Comparison of ENCODE assay signal across 8 cellular contexts in the genomic region with DNA sequence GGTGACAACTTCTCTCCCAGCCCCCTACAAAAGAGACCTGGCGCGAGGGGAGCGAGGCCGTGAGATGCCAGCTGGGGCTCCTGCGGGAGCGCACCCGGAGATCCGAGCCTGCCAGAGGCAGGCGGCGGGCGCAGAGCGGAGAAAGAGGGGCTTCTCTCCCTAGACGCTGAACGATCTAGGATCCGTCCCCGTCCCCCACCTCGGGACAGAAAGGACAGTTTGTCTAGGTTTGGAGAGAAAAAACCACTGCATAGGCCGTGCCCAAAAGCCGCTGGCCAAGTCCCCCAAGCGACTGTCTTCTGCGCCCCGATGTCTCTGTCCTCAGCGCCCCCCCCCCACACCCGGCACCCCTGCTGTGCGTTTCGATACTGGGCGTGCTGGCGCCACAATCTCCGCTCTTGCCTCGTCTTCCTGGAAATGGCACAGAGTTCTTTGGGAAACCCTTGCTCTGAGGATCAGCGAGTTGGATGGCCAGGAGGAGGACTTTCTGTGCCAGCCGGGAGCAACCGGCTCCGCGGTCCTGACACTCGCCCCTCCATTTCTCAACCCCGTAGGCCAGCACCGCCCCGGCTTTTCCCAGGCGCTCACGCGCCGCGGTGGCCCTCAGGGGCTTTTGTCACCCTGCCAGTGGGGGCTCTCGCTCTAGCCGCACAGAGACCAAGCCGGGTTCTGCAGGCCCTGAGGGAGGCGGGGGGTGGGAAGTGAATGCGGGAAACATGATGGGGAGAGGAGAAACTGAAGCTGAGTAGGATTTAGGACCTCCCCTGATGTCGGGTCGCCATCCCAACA. TPM values are rescaled to one million over a fixed set of nuclear protein-coding genes. Genes with fewer than 3 reads are reported as not detected.
A peak's percentile ranks its signal among the peaks of the same experiment; 100 is the strongest.
DNase-seq lines count a peak whose midpoint lies in the region; ATAC-seq and TF ChIP-seq lines count a peak whose summit lies in the region.

No MANE protein-coding gene starts in this region.

- peak; percentile 26; the same call in 1 of the 2 replicates for ATAC-seq in Panc1
- ATAC-seq in psoas muscle = peak in 1 of 4 donors; percentile 33

- H3K36me3 ChIP-seq in GM06990 (ENCODE audit: control insufficient read depth, insufficient read depth, low read length) (no peaks in the 10 kb centered on the region; the same call in 1 of the 2 replicates), Panc1 (ENCODE audit: control insufficient read depth, insufficient read depth, low read length) (no peaks in the 10 kb centered on the region), psoas muscle (ENCODE audit: insufficient read depth in 1 of 2, low read depth in 1 of 2) (no peaks in the 10 kb centered on the region)

- H3K27me3 ChIP-seq in GM06990 (replicated peaks; ENCODE audit: control insufficient read depth, insufficient read depth, low read length) = no peaks in the 10 kb centered on the region
- H3K27me3 ChIP-seq in Panc1 (ENCODE audit: control insufficient read depth, insufficient read depth, low read length) = no peaks in the 10 kb centered on the region
- peaks cover 0 to 66% (median 16%) of the 10 kb centered on the region in 3 donors for H3K27me3 ChIP-seq in psoas muscle (ENCODE audit: insufficient read depth in 3 of 3, low read length in 2 of 3)

- POLR2A ChIA-PET in Panc1 (lab: Charles Lee) = interaction anchor here (0.6 to 0.7 kb wide), 2 partner anchors 33 to 181 kb away, joined by 5 to 14 read pairs; no protein-coding TSS in a partner anchor

- intact Hi-C loops in Panc1 (cut with micrococcal nuclease; ENCODE audit: unreplicated experiment) = no loop called here
- intact Hi-C loops in psoas muscle (cut with DNase I) = no loop called here

- H3K27ac ChIP-seq in Panc1 (ENCODE audit: low read length) (peak overlapping the region; percentile 25; the same call in 1 of the 2 replicates), psoas muscle (no peak overlapping the region)

- H3K4me1 ChIP-seq in Panc1 (ENCODE audit: control insufficient read depth, insufficient read depth, low read length) (peaks cover 18% of the 10 kb centered on the region), psoas muscle (peaks cover 4% of the 10 kb centered on the region)

- WGBS in psoas muscle, 3 donors = 0 to 2% (median 1%) methylated on average over 48 to 51 of the region's 51 CpGs

- BruUV-seq in Panc1 (replicated peaks; lab: Mats Ljungman, UMichigan) = no TSS peak

- in situ Hi-C loops in Panc1 (cut with HindIII; ENCODE audit: low pct_unique_long_range_greater_than_20kb, low sequenced_read_pairs) = no loop called here

- TF ChIP-seq CTCF in GM06990 (IDR thresholded peaks at IDR 0.05; ENCODE audit: insufficient read depth, low read length, poor library complexity, severe bottlenecking) (no peak), Panc1 (IDR thresholded peaks at IDR 0.05) (no peak), fibroblast of villous mesenchyme (IDR thresholded peaks at IDR 0.05; ENCODE audit: insufficient read depth, low read depth, low read length) (no peak), psoas muscle (IDR thresholded peaks at IDR 0.05) (no peak)

- H3K4me3 ChIP-seq in GM06990 (replicated peaks; ENCODE audit: low read depth, low read length) = peak overlapping the region; percentile 59
- H3K4me3 ChIP-seq in Panc1 (ENCODE audit: low read depth in 2 of 2, low read length in 2 of 2) = peak overlapping the region; percentile 44 to 66
- peak overlapping the region; percentile 43 for H3K4me3 ChIP-seq in fibroblast of villous mesenchyme (ENCODE audit: low read depth, low read length)
- peak overlapping the region; percentile 65 for H3K4me3 ChIP-seq in psoas muscle

- H3K9me3 ChIP-seq in Panc1 (ENCODE audit: control insufficient read depth, insufficient read depth, low read depth, low read length) (no peaks in the 10 kb centered on the region), psoas muscle (no peaks in the 10 kb centered on the region)

- DNase-seq in GM06990 (ENCODE audit: extremely low read depth, insufficient read length) (peak; percentile 46), Panc1 (ENCODE audit: low read depth, low spot score) (no peak), fibroblast of villous mesenchyme (ENCODE audit: low read depth) (no peak), psoas muscle (no peak), HCEC 1CT (no peak), NOMO-1 treated with DMSO at 0.1 percent for 48 hours (lab: John Stamatoyannopoulos, UW; ENCODE audit: unreplicated experiment) (no peak), OCI-M2 (lab: John Stamatoyannopoulos, UW; ENCODE audit: unreplicated experiment) (no peak)
- no peak for DNase-seq in activated CD4-positive, alpha-beta T cell treated with anti-CD3 and anti-CD28 coated beads for 1 hour

- CTCF ChIA-PET in Panc1 (lab: Charles Lee) = interaction anchor here (0.6 to 1.5 kb wide), 4 partner anchors 9 to 953 kb away, joined by 3 to 5 read pairs (median 4); no protein-coding TSS in a partner anchor

RNA-seq across cellular contexts. Expression of a gene that starts 1.0 kb away (rescaled TPM):
- total RNA-seq in Panc1 (2021; ENCODE audit: unreplicated experiment) (0.77 TPM), fibroblast of villous mesenchyme (not detected in 2 replicates), psoas muscle (1 to 10 TPM in 1 of 4 donors, under 1 TPM in 3; 0.19 to 1.0 (median 0.43) TPM)
- polyA plus RNA-seq in Panc1 (2012; ENCODE audit: insufficient read length) = 0.57 TPM
- under 1 TPM; 0.04 to 0.27 (median 0.23) TPM for polyA plus RNA-seq in psoas muscle

RNA-seq across cellular contexts. Expression of a gene that starts 27.0 kb away (rescaled TPM):
- total RNA-seq in Panc1 (2021; ENCODE audit: unreplicated experiment) (41.2 TPM), fibroblast of villous mesenchyme (25.9 and 26.7 TPM in 2 replicates), psoas muscle (10 to 100 TPM; 38.8 to 61.9 (median 51.7) TPM)
- 42.3 TPM for polyA plus RNA-seq in Panc1 (2012; ENCODE audit: insufficient read length)
- 10 to 100 TPM; 28.9 to 53.8 (median 32.3) TPM for polyA plus RNA-seq in psoas muscle
